ENCODE assay signal across 7 cellular contexts in the genomic region with DNA sequence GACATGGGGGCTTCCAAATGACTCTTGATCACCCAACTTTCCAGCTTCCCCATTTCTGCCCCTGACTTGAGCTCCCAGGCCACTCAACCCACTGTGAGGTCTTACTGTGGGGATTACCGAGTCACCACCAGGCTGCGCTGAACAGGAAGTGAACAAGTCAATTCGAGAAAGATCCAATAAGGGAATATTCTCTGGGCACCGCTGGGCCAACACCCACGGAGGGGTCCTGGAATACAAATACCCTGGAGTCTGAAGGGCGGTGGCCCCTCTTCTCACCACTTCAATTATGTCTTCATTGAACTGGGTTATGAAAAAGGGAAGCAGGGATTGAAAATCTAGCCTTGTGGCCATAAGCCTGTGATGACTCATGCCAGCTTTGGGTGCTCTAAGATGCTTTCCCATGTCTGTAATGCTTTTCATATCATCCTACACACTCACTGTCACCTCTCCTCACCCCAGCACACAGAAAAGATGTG. TPM values are rescaled to one million over a fixed set of nuclear protein-coding genes. Genes with fewer than 3 reads are reported as not detected.
DNase-seq lines count a peak whose midpoint lies in the region; ATAC-seq and FAIRE-seq lines count a peak whose summit lies in the region.

No MANE protein-coding gene starts in this region.

- in situ Hi-C loops in GM23248 (cut with MboI): no loop called here

- H3K27me3 ChIP-seq in GM23248 (replicated peaks; ENCODE audit: insufficient read depth): no peaks in the 10 kb centered on the region
- H3K27me3 ChIP-seq in neuronal stem cell (ENCODE audit: control insufficient read depth in 3 of 3, insufficient read depth in 3 of 3, low read depth in 1 of 3, low read length in 3 of 3): no peaks in the 10 kb centered on the region

- H3K4me3 ChIP-seq in GM23248 (peak overlapping the region; percentile 64), neuronal stem cell (ENCODE audit: low read length in 2 of 2) (no peak overlapping the region)

- peaks cover 67% of the 10 kb centered on the region for H3K4me1 Mint-ChIP-seq in dendritic cell treated with granulocyte-macrophage colony-stimulating factor and Interleukin-4, amounts not matched to agents 40 ng/mL and 50 ng/mL, for 4 days (ENCODE audit: low read depth)

- intact Hi-C loops in dendritic cell treated with granulocyte-macrophage colony-stimulating factor and Interleukin-4, amounts not matched to agents 40 ng/mL and 50 ng/mL, for 4 days (cut with micrococcal nuclease): loop anchor here (1.0 to 5.0 kb wide), 4 partner anchors 33 to 76 kb away; no protein-coding TSS in a partner anchor

- peaks cover 54% of the 10 kb centered on the region for H3F3A ChIP-seq in GM23248 (ENCODE audit: insufficient read depth)

- DNase-seq in GM23248 (peak; percentile 96), Kasumi-1 (lab: John Stamatoyannopoulos, UW) (peak; percentile 69 to 77), urothelium cell line (ENCODE audit: low spot score) (peak; percentile 70), hippocampal formation (lab: John Stamatoyannopoulos, UW) (no peak), neuronal stem cell (ENCODE audit: low spot score) (no peak)

- H4K91ac ChIP-seq in neuronal stem cell (ENCODE audit: low read depth, low read length, poor library complexity): no peak overlapping the region

- H4K20me1 ChIP-seq in GM23248 (ENCODE audit: insufficient read depth): no peaks in the 10 kb centered on the region

- no peaks in the 10 kb centered on the region for H3K27me3 Mint-ChIP-seq in dendritic cell treated with granulocyte-macrophage colony-stimulating factor and Interleukin-4, amounts not matched to agents 40 ng/mL and 50 ng/mL, for 4 days

- H3K4me2 ChIP-seq in GM23248 (ENCODE audit: unreplicated experiment): peak overlapping the region; percentile 83
- H3K4me2 ChIP-seq in neuronal stem cell (ENCODE audit: insufficient read depth, low read length, poor library complexity, severe bottlenecking): no peak overlapping the region

- no peak overlapping the region for H4K8ac ChIP-seq in neuronal stem cell (ENCODE audit: low read depth, low read length)

- H2BK15ac ChIP-seq in neuronal stem cell (ENCODE audit: low read length): no peak overlapping the region

- no peak overlapping the region for H3K14ac ChIP-seq in neuronal stem cell (ENCODE audit: low read length)

- no peak overlapping the region for H3K23ac ChIP-seq in neuronal stem cell (ENCODE audit: low read depth, low read length, poor library complexity)

- H3K9ac ChIP-seq in GM23248: peak overlapping the region; percentile 84
- no peak overlapping the region for H3K9ac ChIP-seq in neuronal stem cell (ENCODE audit: low read depth, low read length, poor library complexity)

- H2AFZ ChIP-seq in GM23248 (peak overlapping the region; percentile 85), neuronal stem cell (ENCODE audit: low read length) (no peak overlapping the region)

- H3K9me3 Mint-ChIP-seq in dendritic cell treated with granulocyte-macrophage colony-stimulating factor and Interleukin-4, amounts not matched to agents 40 ng/mL and 50 ng/mL, for 4 days: no peaks in the 10 kb centered on the region

- H3K4me1 ChIP-seq in GM23248 (ENCODE audit: insufficient read depth) (peaks cover 59% of the 10 kb centered on the region), neuronal stem cell (ENCODE audit: control insufficient read depth in 2 of 2, insufficient read depth in 1 of 2, low read depth in 1 of 2, low read length in 2 of 2) (no peaks in the 10 kb centered on the region)

- ATAC-seq in GM18511 (IDR thresholded peaks at IDR 0.05; ENCODE audit: unreplicated experiment): peak; percentile 92

- peak overlapping the region; percentile 77 for H3K27ac Mint-ChIP-seq in dendritic cell treated with granulocyte-macrophage colony-stimulating factor and Interleukin-4, amounts not matched to agents 40 ng/mL and 50 ng/mL, for 4 days

- H3K36me3 ChIP-seq in GM23248 (ENCODE audit: low read depth) (no peaks in the 10 kb centered on the region), neuronal stem cell (replicated peaks in 1 of 2; ENCODE audit: control insufficient read depth in 2 of 2, insufficient read depth in 2 of 2, low read length in 2 of 2) (no peaks in the 10 kb centered on the region)

- H3K18ac ChIP-seq in neuronal stem cell (ENCODE audit: low read length): no peak overlapping the region

- no peak overlapping the region for H2BK5ac ChIP-seq in neuronal stem cell (ENCODE audit: low read length)

- H3K9me3 ChIP-seq in GM23248 (ENCODE audit: low read depth) (no peaks in the 10 kb centered on the region), neuronal stem cell (replicated peaks in 1 of 2; ENCODE audit: control insufficient read depth in 2 of 2, insufficient read depth in 1 of 2, low read depth in 1 of 2, low read length in 2 of 2) (no peaks in the 10 kb centered on the region)

- no peaks in the 10 kb centered on the region for H3K9me2 ChIP-seq in GM23248 (ENCODE audit: insufficient read depth)

- H3K36me3 Mint-ChIP-seq in dendritic cell treated with granulocyte-macrophage colony-stimulating factor and Interleukin-4, amounts not matched to agents 40 ng/mL and 50 ng/mL, for 4 days (ENCODE audit: low read depth): peaks cover 29% of the 10 kb centered on the region

- no peak overlapping the region for H3K4ac ChIP-seq in neuronal stem cell (ENCODE audit: low read length)

- FAIRE-seq in urothelium cell line (lab: Jason Lieb, UNC): peak; percentile 37

- H3K27ac ChIP-seq in GM23248 (peak overlapping the region; percentile 99), neuronal stem cell (replicated peaks; ENCODE audit: low read length) (no peak overlapping the region)

- no peaks in the 10 kb centered on the region for H3K79me2 ChIP-seq in GM23248 (ENCODE audit: insufficient read depth)

- no peak overlapping the region for H2BK120ac ChIP-seq in neuronal stem cell (ENCODE audit: low read depth, low read length)

- H3K79me1 ChIP-seq in neuronal stem cell (ENCODE audit: low read depth, low read length): no peaks in the 10 kb centered on the region

- WGBS in GM23248 (ENCODE audit: low coverage in 1 of 2, low lambda C conversion rate in 2 of 2, missing lambda C conversion rate in 2 of 2), 2 experiments: 33 to 34% methylated on average over 6 of the region's 6 CpGs
- no CpG with 5 or more reads among the region's 6 CpGs for WGBS in neuronal stem cell (ENCODE audit: extremely low coverage in 2 of 2, insufficient read length in 2 of 2, insufficient replicate concordance in 1 of 2), 2 donors

- peak overlapping the region; percentile 22 for H3K4me3 Mint-ChIP-seq in dendritic cell treated with granulocyte-macrophage colony-stimulating factor and Interleukin-4, amounts not matched to agents 40 ng/mL and 50 ng/mL, for 4 days

- H2BK12ac ChIP-seq in neuronal stem cell (ENCODE audit: low read length): no peak overlapping the region

- no peak overlapping the region for H2AK5ac ChIP-seq in neuronal stem cell (ENCODE audit: low read depth, low read length)

RNA-seq across cellular contexts. Expression of a gene that starts 37.7 kb away (rescaled TPM):
- 1.8 and 3.5 TPM in 2 replicates for total RNA-seq in GM23248 (2014; rRNA removed; shearing (Covaris generic))
- 8.9 and 9.6 TPM in 2 replicates for polyA plus RNA-seq in GM23248 (2016; fragmentation: Nextera tagmentation; extraction: Ambion mirVana)
- polyA plus RNA-seq in neuronal stem cell (2013, experiment 1 of 2): 0.11 TPM
- polyA plus RNA-seq in neuronal stem cell (2013, experiment 2 of 2): 0.17 TPM

Comparison
In these comparisons a context has a peak if more than half of its experiments do, and no peak if none do; other contexts are left out.
1. DNase-seq: peak in GM23248 (single experiment), Kasumi-1 (2 of 2) and urothelium cell line (single experiment); none in hippocampal formation (0 of 2) and neuronal stem cell (single experiment).